ENCODE assay signal across 27 cellular contexts in genomic region chr2:163008642-163009041, GRCh38.
"Had no signal": no experiment of that assay in that cellular context is flagged by ENCODE, and none has a peak within 500 bp of the region (broad histone marks: within the 10 kb centered on the region; RNA-seq: fewer than 3 reads in every experiment).

No MANE protein-coding gene starts in this region.

- H2AFZ ChIP-seq: hepatocyte had no signal

- DNase-seq: colonic mucosa; cortex of kidney; dermis blood vessel endothelial cell; dorsolateral prefrontal cortex; effector CD4-positive, alpha-beta T cell; effector CD8-positive, alpha-beta T cell; effector memory CD4-positive, alpha-beta T cell; effector memory CD8-positive, alpha-beta T cell; endodermal cell; erythroblast; esophagus squamous epithelium; foreskin fibroblast; foreskin keratinocyte; foreskin melanocyte; glutamatergic neuron; head of caudate nucleus; heart left ventricle; heart right ventricle had no signal

- H3K4me3 ChIP-seq: colonic mucosa, coronary artery, dorsolateral prefrontal cortex, esophagus muscularis mucosa, esophagus squamous epithelium, gastroesophageal sphincter, heart left ventricle, heart right ventricle, hepatocyte had no signal

- H3K4me2 ChIP-seq: hepatocyte had no signal

- H3K27me3 ChIP-seq: colonic mucosa, dorsolateral prefrontal cortex, esophagus muscularis mucosa, esophagus squamous epithelium, foreskin keratinocyte, gastroesophageal sphincter, heart left ventricle, heart right ventricle, hepatocyte had no signal

- H3K36me3 ChIP-seq: colonic mucosa, esophagus muscularis mucosa, esophagus squamous epithelium, gastroesophageal sphincter, heart left ventricle, heart right ventricle had no signal

- H3K79me2 ChIP-seq: hepatocyte had no signal

- H3K27ac ChIP-seq: colonic mucosa, coronary artery, dorsolateral prefrontal cortex, epithelial cell of prostate, esophagus muscularis mucosa, esophagus squamous epithelium, foreskin keratinocyte, gastroesophageal sphincter, heart left ventricle, heart right ventricle, hepatocyte had no signal

- FAIRE-seq: colon, endometrium, endothelial cell of umbilical vein had no signal

- ATAC-seq: effector memory CD8-positive, alpha-beta T cell; esophagus mucosa; foreskin keratinocyte; gastroesophageal sphincter; heart left ventricle; heart right ventricle had no signal

- H3K4me1 ChIP-seq: colonic mucosa, esophagus muscularis mucosa, esophagus squamous epithelium, foreskin keratinocyte, gastroesophageal sphincter, heart left ventricle, heart right ventricle had no signal

- H3K9me3 ChIP-seq: colonic mucosa, esophagus muscularis mucosa, esophagus squamous epithelium, gastroesophageal sphincter had no signal
